12 cellular contexts compared by ENCODE assay signal in genomic region chr3:71026634-71027578, GRCh38.
DNase-seq lines count a peak whose midpoint lies in the region.
"Had no signal": no experiment of that assay in that cellular context is flagged by ENCODE, and none has a peak within 500 bp of the region (broad histone marks: within the 10 kb centered on the region; RNA-seq: fewer than 3 reads in every experiment).

No MANE protein-coding gene starts in this region.

- peaks cover under 1 to 37% (median 35%) of the 10 kb centered on the region in 5 donors for H3K4me1 ChIP-seq in subcutaneous abdominal adipose tissue (ENCODE audit: control insufficient read depth in 5 of 5, insufficient read depth in 5 of 5, low read length in 5 of 5)

- peak overlapping the region; percentile 74 for H3K27ac Mint-ChIP-seq in activated T-cell treated with anti-CD3 and anti-CD28 coated beads, Interleukin-2, amount 50 U/mL, for 24 hours

- peak overlapping the region; percentile 17 for H3K27ac ChIP-seq in subcutaneous abdominal adipose tissue (ENCODE audit: low read depth, low read length)
- H3K27ac ChIP-seq: BLaER1 had no signal

- H3K4me1 Mint-ChIP-seq in activated T-cell treated with anti-CD3 and anti-CD28 coated beads, Interleukin-2, amount 50 U/mL, for 24 hours (ENCODE audit: low read depth): peaks cover 91% of the 10 kb centered on the region

- peaks cover 93% of the 10 kb centered on the region for H3K36me3 Mint-ChIP-seq in activated T-cell treated with anti-CD3 and anti-CD28 coated beads, Interleukin-2, amount 50 U/mL, for 24 hours (ENCODE audit: low read depth)

- H3K36me3 ChIP-seq in subcutaneous abdominal adipose tissue (ENCODE audit: control insufficient read depth in 5 of 5, insufficient read depth in 5 of 5, low read length in 5 of 5): peaks cover 5 to 11% (median 7%) of the 10 kb centered on the region in 5 donors

- no peak overlapping the region for H3K9ac ChIP-seq in subcutaneous abdominal adipose tissue (ENCODE audit: low read length in 5 of 5)
- H3K9ac ChIP-seq: BLaER1 had no signal

- H3K4me3 ChIP-seq in subcutaneous abdominal adipose tissue (ENCODE audit: low read depth in 1 of 5, low read length in 5 of 5): no peak overlapping the region
- H3K4me3 ChIP-seq: BLaER1 had no signal

- no peaks in the 10 kb centered on the region for H3K27me3 Mint-ChIP-seq in activated T-cell treated with anti-CD3 and anti-CD28 coated beads, Interleukin-2, amount 50 U/mL, for 24 hours

- H3K9me3 Mint-ChIP-seq in activated T-cell treated with anti-CD3 and anti-CD28 coated beads, Interleukin-2, amount 50 U/mL, for 24 hours: no peaks in the 10 kb centered on the region

- no peak for DNase-seq in activated T-cell treated with anti-CD3 and anti-CD28 coated beads, Interleukin-2, amount 50 U/mL, for 24 hours
- DNase-seq in activated T-cell treated with anti-CD3 and anti-CD28 coated beads, Interleukin-2, amount 50 U/mL, for 1 hour: no peak
- DNase-seq in SKM-1 treated with dmso at 0.1 percent for 144 hours (lab: John Stamatoyannopoulos, UW; ENCODE audit: unreplicated experiment) (peak; percentile 43), fibroblast of the conjunctiva (ENCODE audit: low read depth) (peak; percentile 47), DMS79 (lab: John Stamatoyannopoulos, UW) (no peak), iPS-NIHi11 (ENCODE audit: low spot score) (no peak)
- no peak for DNase-seq in stimulated activated CD4-positive, alpha-beta T cell treated with anti-CD3 and anti-CD28 coated beads, Interleukin-2, amount 100 ng/mL, for 48 hours
- DNase-seq: cortex of kidney; NCI-H526; stimulated activated CD8-positive, alpha-beta memory T cell treated with anti-CD3 and anti-CD28 coated beads, Interleukin-4, amount 100 ng/mL, for 48 hours had no signal

- H3K9me3 ChIP-seq in subcutaneous abdominal adipose tissue (ENCODE audit: control insufficient read depth in 5 of 5, low read length in 5 of 5): no peaks in the 10 kb centered on the region

- no peaks in the 10 kb centered on the region for H3K27me3 ChIP-seq in subcutaneous abdominal adipose tissue (ENCODE audit: control insufficient read depth in 5 of 5, insufficient read depth in 4 of 5, low read length in 5 of 5)
- H3K27me3 ChIP-seq: BLaER1 had no signal

- H3K4me3 Mint-ChIP-seq in activated T-cell treated with anti-CD3 and anti-CD28 coated beads, Interleukin-2, amount 50 U/mL, for 24 hours: no peak overlapping the region

Comparison
In these comparisons a context has a peak if more than half of its experiments do, and no peak if none do; other contexts are left out.
1. DNase-seq: peak in SKM-1 treated with dmso at 0.1 percent for 144 hours (single experiment) and fibroblast of the conjunctiva (single experiment); none in activated T-cell treated with anti-CD3 and anti-CD28 coated beads, Interleukin-2, amount 50 U/mL, for 24 hours (single experiment), activated T-cell treated with anti-CD3 and anti-CD28 coated beads, Interleukin-2, amount 50 U/mL, for 1 hour (single experiment), stimulated activated CD4-positive, alpha-beta T cell treated with anti-CD3 and anti-CD28 coated beads, Interleukin-2, amount 100 ng/mL, for 48 hours (0 of 2), DMS79 (single experiment) and iPS-NIHi11 (single experiment).